8 cellular contexts compared by ENCODE assay signal in the genomic region with DNA sequence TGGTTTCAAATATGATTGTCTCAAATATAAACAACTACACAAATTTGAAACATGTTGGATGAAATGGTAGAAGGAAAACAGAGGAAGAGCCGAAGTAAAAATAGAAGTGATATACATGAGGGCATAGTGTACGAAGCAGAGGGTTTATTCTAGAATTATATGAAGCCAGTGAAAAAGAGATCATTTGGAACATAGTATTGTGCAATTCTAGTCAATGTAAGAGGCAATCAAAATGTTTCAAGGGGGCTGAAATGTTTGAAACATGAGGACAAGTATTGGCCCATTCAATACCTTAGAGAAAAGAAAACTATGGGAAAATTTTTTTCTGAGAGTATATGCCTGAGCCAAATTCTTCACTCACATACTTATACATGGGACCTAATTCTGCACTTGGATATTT.
"Had no signal": no experiment of that assay in that cellular context is flagged by ENCODE, and none has a peak within 500 bp of the region (broad histone marks: within the 10 kb centered on the region; RNA-seq: fewer than 3 reads in every experiment).

No MANE protein-coding gene starts in this region.

- DNase-seq: GM23248, GOT3, H7, HFFc6, KG1 had no signal

- H3K9ac ChIP-seq: GM23248 had no signal

- H3K36me3 ChIP-seq: HAP-1 had no signal

- H3K4me1 ChIP-seq: HAP-1 had no signal

- ATAC-seq: HCT116, K562 had no signal

- H3K27ac ChIP-seq: GM23248 had no signal

- H2AFZ ChIP-seq: GM23248 had no signal

- H3K9me3 ChIP-seq: HAP-1 had no signal

- H3K4me3 ChIP-seq: GM23248, HAP-1, K562 had no signal
